In genomic region chr11:134482128-134482527, GRCh38 we compare ENCODE assay signal across 23 cellular contexts.
DNase-seq lines count a peak whose midpoint lies in the region; ATAC-seq, FAIRE-seq and TF ChIP-seq lines count a peak whose summit lies in the region.
"Had no signal": no experiment of that assay in that cellular context is flagged by ENCODE, and none has a peak within 500 bp of the region (broad histone marks: within the 10 kb centered on the region; RNA-seq: fewer than 3 reads in every experiment).

No MANE protein-coding gene starts in this region.

- FAIRE-seq in kidney (lab: Jason Lieb, UNC) = no peak
- FAIRE-seq: A204.1, GM12878, GM19239, H1 had no signal

- H3K4me1 ChIP-seq in endodermal cell (ENCODE audit: control insufficient read depth, insufficient read depth, low read length) = no peaks in the 10 kb centered on the region
- H3K4me1 ChIP-seq in kidney (ENCODE audit: control insufficient read depth in 1 of 2, insufficient read depth in 1 of 2, low read depth in 1 of 2, low read length in 2 of 2) = peaks cover 0 to 19% of the 10 kb centered on the region in 2 donors
- H3K4me1 ChIP-seq: Caco-2 had no signal

- DNase-seq in activated CD8-positive, alpha-beta memory T cell treated with anti-CD3 and anti-CD28 coated beads, Interleukin-2, amount 10 ng/mL, durations not matched to agents 7 days and 5 days = peak; percentile 11
- no peak for DNase-seq in activated CD8-positive, alpha-beta memory T cell treated with anti-CD3 and anti-CD28 coated beads, Interleukin-2, amount 50 U/mL, for 4 hours
- DNase-seq in endodermal cell (peak; percentile 4), retina (peak; percentile 0), kidney (no peak)
- no peak for DNase-seq in effector CD4-positive, alpha-beta T cell
- DNase-seq: CD4-positive, CD25-positive, alpha-beta regulatory T cell; CD8-positive, alpha-beta T cell; DMS153; DND-41; GDM1; GM23248; H7; HCEC 1CT had no signal

- H3K27ac Mint-ChIP-seq in activated CD8-positive, alpha-beta memory T cell treated with anti-CD3 and anti-CD28 coated beads, Interleukin-2, amount 10 ng/mL, durations not matched to agents 7 days and 5 days = no peak overlapping the region
- no peak overlapping the region for H3K27ac Mint-ChIP-seq in endodermal cell
- H3K27ac Mint-ChIP-seq: B cell; CD4-positive, CD25-positive, alpha-beta regulatory T cell; CD8-positive, alpha-beta T cell had no signal

- CTCF ChIA-PET in activated CD8-positive, alpha-beta memory T cell treated with anti-CD3 and anti-CD28 coated beads, Interleukin-2, amount 10 ng/mL, durations not matched to agents 7 days and 5 days (lab: Charles Lee) = no interaction called here

- no peak for TF ChIP-seq CTCF in endodermal cell (conservative IDR thresholded peaks at IDR 0.05)
- TF ChIP-seq CTCF in kidney (IDR thresholded peaks at IDR 0.05; ENCODE audit: borderline replicate concordance, extremely low read depth, insufficient read depth) = no peak

- H3K4me3 Mint-ChIP-seq in activated CD8-positive, alpha-beta memory T cell treated with anti-CD3 and anti-CD28 coated beads, Interleukin-2, amount 10 ng/mL, durations not matched to agents 7 days and 5 days = no peak overlapping the region
- no peak overlapping the region for H3K4me3 Mint-ChIP-seq in endodermal cell
- H3K4me3 Mint-ChIP-seq: B cell; CD4-positive, CD25-positive, alpha-beta regulatory T cell; CD8-positive, alpha-beta T cell had no signal

- no peak overlapping the region for H3K27ac ChIP-seq in endodermal cell (ENCODE audit: low read depth, low read length)
- no peak overlapping the region for H3K27ac ChIP-seq in kidney (ENCODE audit: low read depth in 2 of 2, low read length in 2 of 2)
- H3K27ac ChIP-seq: 22Rv1, BLaER1, C4-2B, GM23248 had no signal

- 88 to 92% methylated on average over 2 of the region's 2 CpGs for WGBS in endodermal cell (ENCODE audit: insufficient coverage in 1 of 2, insufficient read length in 1 of 2), 2 experiments

- H3K9me3 ChIP-seq in endodermal cell (ENCODE audit: control insufficient read depth, low read length) (no peaks in the 10 kb centered on the region), kidney (ENCODE audit: control insufficient read depth in 1 of 2, low read length in 2 of 2) (no peaks in the 10 kb centered on the region)
- H3K9me3 ChIP-seq: BLaER1, Caco-2 had no signal

- H3K4me3 ChIP-seq in endodermal cell (ENCODE audit: low read length) (no peak overlapping the region), kidney (ENCODE audit: low read length in 2 of 2) (no peak overlapping the region)
- H3K4me3 ChIP-seq: BLaER1, GM12878, GM23248 had no signal

- no peaks in the 10 kb centered on the region for H3K36me3 ChIP-seq in endodermal cell (ENCODE audit: control insufficient read depth, insufficient read depth, low read length)
- peaks cover 2% of the 10 kb centered on the region in 2 donors for H3K36me3 ChIP-seq in kidney (ENCODE audit: control insufficient read depth in 1 of 2, insufficient read depth in 2 of 2, low read length in 2 of 2)
- H3K36me3 ChIP-seq: BLaER1 had no signal

- H3K9me3 Mint-ChIP-seq in activated CD8-positive, alpha-beta memory T cell treated with anti-CD3 and anti-CD28 coated beads, Interleukin-2, amount 10 ng/mL, durations not matched to agents 7 days and 5 days (ENCODE audit: low read depth) = no peaks in the 10 kb centered on the region
- H3K9me3 Mint-ChIP-seq in endodermal cell = no peaks in the 10 kb centered on the region
- H3K9me3 Mint-ChIP-seq: CD8-positive, alpha-beta T cell had no signal

- no peak for ATAC-seq in activated CD8-positive, alpha-beta memory T cell treated with anti-CD3 and anti-CD28 coated beads, Interleukin-2, amount 10 ng/mL, durations not matched to agents 7 days and 5 days
- ATAC-seq: CD8-positive, alpha-beta T cell; GM12878 had no signal

- H3K36me3 Mint-ChIP-seq in activated CD8-positive, alpha-beta memory T cell treated with anti-CD3 and anti-CD28 coated beads, Interleukin-2, amount 10 ng/mL, durations not matched to agents 7 days and 5 days = no peaks in the 10 kb centered on the region
- H3K36me3 Mint-ChIP-seq in endodermal cell (ENCODE audit: low read depth) = no peaks in the 10 kb centered on the region
- H3K36me3 Mint-ChIP-seq: CD4-positive, CD25-positive, alpha-beta regulatory T cell; CD8-positive, alpha-beta T cell had no signal

- intact Hi-C loops in kidney (cut with DNase I) = no loop called here

- H3K27me3 ChIP-seq in endodermal cell (ENCODE audit: control insufficient read depth, insufficient read depth, low read length, poor library complexity, severe bottlenecking) = peaks cover 6% of the 10 kb centered on the region
- H3K27me3 ChIP-seq: BLaER1 had no signal

- H3K9ac ChIP-seq in endodermal cell (ENCODE audit: extremely low read depth, low read length, poor library complexity, severe bottlenecking) (no peak overlapping the region), kidney (ENCODE audit: low read length in 2 of 2) (no peak overlapping the region)
- H3K9ac ChIP-seq: BLaER1, GM23248 had no signal

- no peaks in the 10 kb centered on the region for H3K4me1 Mint-ChIP-seq in activated CD8-positive, alpha-beta memory T cell treated with anti-CD3 and anti-CD28 coated beads, Interleukin-2, amount 10 ng/mL, durations not matched to agents 7 days and 5 days
- no peaks in the 10 kb centered on the region for H3K4me1 Mint-ChIP-seq in endodermal cell
- H3K4me1 Mint-ChIP-seq: B cell; CD4-positive, CD25-positive, alpha-beta regulatory T cell had no signal

- H3K27me3 Mint-ChIP-seq in activated CD8-positive, alpha-beta memory T cell treated with anti-CD3 and anti-CD28 coated beads, Interleukin-2, amount 10 ng/mL, durations not matched to agents 7 days and 5 days = peaks cover 10% of the 10 kb centered on the region
- peaks cover 21% of the 10 kb centered on the region for H3K27me3 Mint-ChIP-seq in endodermal cell (ENCODE audit: insufficient read depth)
- H3K27me3 Mint-ChIP-seq: CD4-positive, CD25-positive, alpha-beta regulatory T cell had no signal

Comparison
In these comparisons a context has a peak if more than half of its experiments do, and no peak if none do; other contexts are left out.
1. DNase-seq: peak in activated CD8-positive, alpha-beta memory T cell treated with anti-CD3 and anti-CD28 coated beads, Interleukin-2, amount 10 ng/mL, durations not matched to agents 7 days and 5 days (single experiment), endodermal cell (single experiment) and retina (single experiment); none in activated CD8-positive, alpha-beta memory T cell treated with anti-CD3 and anti-CD28 coated beads, Interleukin-2, amount 50 U/mL, for 4 hours (single experiment), kidney (single experiment) and effector CD4-positive, alpha-beta T cell (single experiment).